ENCODE assay signal across 1 cellular context in the genomic region with DNA sequence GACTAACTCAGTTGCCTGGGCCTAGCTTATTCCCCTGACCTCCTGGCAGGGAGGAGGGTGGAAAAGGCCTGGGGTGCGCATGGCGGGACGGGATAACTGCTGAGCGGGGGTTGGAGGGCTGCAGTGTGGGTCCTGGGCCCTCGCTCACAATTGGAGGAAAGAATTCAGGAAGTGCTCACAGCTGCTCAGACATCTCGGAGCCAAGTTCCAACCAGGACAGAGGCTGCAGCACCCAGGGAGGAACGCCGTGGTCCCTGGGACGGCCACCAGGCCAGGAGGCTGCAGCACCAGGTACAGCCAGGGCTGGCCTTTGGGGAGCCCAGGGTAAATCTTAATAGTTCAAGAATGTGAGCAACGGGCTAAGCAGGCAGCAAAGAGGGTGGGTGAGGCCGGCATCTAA.
TF ChIP-seq lines count a peak whose summit lies in the region.

A gene with protein sequence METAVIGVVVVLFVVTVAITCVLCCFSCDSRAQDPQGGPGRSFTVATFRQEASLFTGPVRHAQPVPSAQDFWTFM (plus strand): TSS at position 217 of the 400 bp plus-strand sequence. CDS start 974 bp downstream, outside the sequence.

TF ChIP-seq in WTC11, 78 proteins besides CTCF, POLR2A, EP300 and RAD21 (continued from another document):
- TF ChIP-seq, protein P1, sequence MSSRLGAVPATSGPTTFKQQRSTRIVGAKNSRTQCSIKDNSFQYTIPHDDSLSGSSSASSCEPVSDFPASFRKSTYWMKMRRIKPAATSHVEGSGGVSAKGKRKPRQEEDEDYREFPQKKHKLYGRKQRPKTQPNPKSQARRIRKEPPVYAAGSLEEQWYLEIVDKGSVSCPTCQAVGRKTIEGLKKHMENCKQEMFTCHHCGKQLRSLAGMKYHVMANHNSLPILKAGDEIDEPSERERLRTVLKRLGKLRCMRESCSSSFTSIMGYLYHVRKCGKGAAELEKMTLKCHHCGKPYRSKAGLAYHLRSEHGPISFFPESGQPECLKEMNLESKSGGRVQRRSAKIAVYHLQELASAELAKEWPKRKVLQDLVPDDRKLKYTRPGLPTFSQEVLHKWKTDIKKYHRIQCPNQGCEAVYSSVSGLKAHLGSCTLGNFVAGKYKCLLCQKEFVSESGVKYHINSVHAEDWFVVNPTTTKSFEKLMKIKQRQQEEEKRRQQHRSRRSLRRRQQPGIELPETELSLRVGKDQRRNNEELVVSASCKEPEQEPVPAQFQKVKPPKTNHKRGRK (CRISPR knock-in tag; IDR thresholded peaks at IDR 0.05; ENCODE audit: borderline replicate concordance), result no peak
- no peak for TF ChIP-seq NFATC4 (CRISPR knock-in tag; IDR thresholded peaks at IDR 0.05)
- TF ChIP-seq ZNF416 (CRISPR knock-in tag; IDR thresholded peaks at IDR 0.05), result no peak
- TF ChIP-seq, protein P2, sequence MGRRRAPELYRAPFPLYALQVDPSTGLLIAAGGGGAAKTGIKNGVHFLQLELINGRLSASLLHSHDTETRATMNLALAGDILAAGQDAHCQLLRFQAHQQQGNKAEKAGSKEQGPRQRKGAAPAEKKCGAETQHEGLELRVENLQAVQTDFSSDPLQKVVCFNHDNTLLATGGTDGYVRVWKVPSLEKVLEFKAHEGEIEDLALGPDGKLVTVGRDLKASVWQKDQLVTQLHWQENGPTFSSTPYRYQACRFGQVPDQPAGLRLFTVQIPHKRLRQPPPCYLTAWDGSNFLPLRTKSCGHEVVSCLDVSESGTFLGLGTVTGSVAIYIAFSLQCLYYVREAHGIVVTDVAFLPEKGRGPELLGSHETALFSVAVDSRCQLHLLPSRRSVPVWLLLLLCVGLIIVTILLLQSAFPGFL (CRISPR knock-in tag; IDR thresholded peaks at IDR 0.05; ENCODE audit: borderline replicate concordance), result no peak
- no peak for TF ChIP-seq JUN (CRISPR knock-in tag; IDR thresholded peaks at IDR 0.05)
- no peak for TF ChIP-seq CREM (CRISPR knock-in tag; IDR thresholded peaks at IDR 0.05)
- TF ChIP-seq, protein P3, sequence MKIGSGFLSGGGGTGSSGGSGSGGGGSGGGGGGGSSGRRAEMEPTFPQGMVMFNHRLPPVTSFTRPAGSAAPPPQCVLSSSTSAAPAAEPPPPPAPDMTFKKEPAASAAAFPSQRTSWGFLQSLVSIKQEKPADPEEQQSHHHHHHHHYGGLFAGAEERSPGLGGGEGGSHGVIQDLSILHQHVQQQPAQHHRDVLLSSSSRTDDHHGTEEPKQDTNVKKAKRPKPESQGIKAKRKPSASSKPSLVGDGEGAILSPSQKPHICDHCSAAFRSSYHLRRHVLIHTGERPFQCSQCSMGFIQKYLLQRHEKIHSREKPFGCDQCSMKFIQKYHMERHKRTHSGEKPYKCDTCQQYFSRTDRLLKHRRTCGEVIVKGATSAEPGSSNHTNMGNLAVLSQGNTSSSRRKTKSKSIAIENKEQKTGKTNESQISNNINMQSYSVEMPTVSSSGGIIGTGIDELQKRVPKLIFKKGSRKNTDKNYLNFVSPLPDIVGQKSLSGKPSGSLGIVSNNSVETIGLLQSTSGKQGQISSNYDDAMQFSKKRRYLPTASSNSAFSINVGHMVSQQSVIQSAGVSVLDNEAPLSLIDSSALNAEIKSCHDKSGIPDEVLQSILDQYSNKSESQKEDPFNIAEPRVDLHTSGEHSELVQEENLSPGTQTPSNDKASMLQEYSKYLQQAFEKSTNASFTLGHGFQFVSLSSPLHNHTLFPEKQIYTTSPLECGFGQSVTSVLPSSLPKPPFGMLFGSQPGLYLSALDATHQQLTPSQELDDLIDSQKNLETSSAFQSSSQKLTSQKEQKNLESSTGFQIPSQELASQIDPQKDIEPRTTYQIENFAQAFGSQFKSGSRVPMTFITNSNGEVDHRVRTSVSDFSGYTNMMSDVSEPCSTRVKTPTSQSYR (CRISPR knock-in tag; IDR thresholded peaks at IDR 0.05), result no peak
- no peak for TF ChIP-seq ETV6 (CRISPR knock-in tag; IDR thresholded peaks at IDR 0.05)
- no peak for TF ChIP-seq GABPB1 (CRISPR knock-in tag; IDR thresholded peaks at IDR 0.05)
- no peak for TF ChIP-seq CBFB (CRISPR knock-in tag; IDR thresholded peaks at IDR 0.05; ENCODE audit: low read depth)
- TF ChIP-seq JAZF1 (CRISPR knock-in tag; IDR thresholded peaks at IDR 0.05), result no peak
